ENCODE assay signal across 20 cellular contexts in genomic region chr7:155327590-155328320, GRCh38.
"Had no signal": no experiment of that assay in that cellular context is flagged by ENCODE, and none has a peak within 500 bp of the region (broad histone marks: within the 10 kb centered on the region; RNA-seq: fewer than 3 reads in every experiment).

No MANE protein-coding gene starts in this region.

- H2AFZ ChIP-seq: parathyroid adenoma had no signal

- H3K4me3 ChIP-seq: breast epithelium, gastrocnemius medialis, lower lobe of right lung, smooth muscle cell, tibial artery, vagina had no signal

- H3K9me3 Mint-ChIP-seq: activated naive CD4-positive, alpha-beta T cell treated with anti-CD3 and anti-CD28 coated beads, Interleukin-2, amount 50 U/mL, for 24 hours had no signal

- H3K4me3 Mint-ChIP-seq: activated naive CD4-positive, alpha-beta T cell treated with anti-CD3 and anti-CD28 coated beads, Interleukin-2, amount 50 U/mL, for 24 hours; T-cell had no signal

- H3K4me1 Mint-ChIP-seq: activated naive CD4-positive, alpha-beta T cell treated with anti-CD3 and anti-CD28 coated beads, Interleukin-2, amount 50 U/mL, for 24 hours had no signal

- H3K9ac ChIP-seq: parathyroid adenoma, SK-N-SH had no signal

- DNase-seq: activated CD8-positive, alpha-beta memory T cell treated with anti-CD3 and anti-CD28 coated beads for 24 hours; activated CD8-positive, alpha-beta memory T cell treated with anti-CD3 and anti-CD28 coated beads, Interleukin-2, amount 50 U/mL, for 48 hours; activated effector memory CD4-positive, alpha-beta T cell treated with Interleukin-2 at 50 U/mL for 16 hours; activated T-cell treated with anti-CD3 and anti-CD28 coated beads, Interleukin-2, amount 50 U/mL, for 48 hours; gastrocnemius medialis; head of caudate nucleus; lower lobe of right lung; SK-N-SH; stimulated activated CD4-positive, alpha-beta T cell treated with anti-CD3 and anti-CD28 coated beads, Interleukin-4, amount 100 ng/mL, for 24 hours; substantia nigra; T-cell; tibial artery had no signal

- H3K27me3 ChIP-seq: gastrocnemius medialis, vagina had no signal

- H3K4me1 ChIP-seq: breast epithelium, gastrocnemius medialis, lower lobe of right lung, tibial artery, vagina had no signal

- H3K9me3 ChIP-seq: breast epithelium, gastrocnemius medialis, lower lobe of right lung, neutrophil, SK-N-SH, tibial artery, vagina had no signal

- H3K36me3 Mint-ChIP-seq: naive thymus-derived CD4-positive, alpha-beta T cell; T-cell had no signal

- H3K27ac ChIP-seq: breast epithelium, epithelial cell of prostate, gastrocnemius medialis, lower lobe of right lung, neutrophil, parathyroid adenoma, tibial artery, vagina had no signal

- H3K36me3 ChIP-seq: breast epithelium, gastrocnemius medialis, lower lobe of right lung, neutrophil, tibial artery, vagina had no signal

- H3K4me2 ChIP-seq: SK-N-SH, smooth muscle cell had no signal
